In the genomic region with DNA sequence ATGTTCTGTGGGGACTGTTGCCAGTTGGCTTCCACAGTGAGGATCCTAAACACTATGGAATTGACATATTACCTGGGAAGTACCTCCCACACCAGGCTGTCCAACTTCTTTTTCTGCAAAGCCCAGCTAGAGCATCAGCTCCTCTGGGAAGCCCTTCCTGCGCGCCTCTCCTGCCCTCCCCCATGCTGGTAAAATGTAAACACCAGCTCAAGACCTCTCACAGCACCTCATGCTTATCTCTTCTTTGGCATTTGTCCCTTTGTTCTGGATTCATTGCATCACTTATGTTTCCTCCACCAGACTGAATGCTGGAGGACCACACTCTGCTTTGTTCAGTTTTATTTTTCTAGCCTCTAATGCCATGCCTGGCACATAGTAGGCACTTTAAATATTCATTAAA, we compare ENCODE assay signal across 25 cellular contexts.
"Had no signal": no experiment of that assay in that cellular context is flagged by ENCODE, and none has a peak within 500 bp of the region (broad histone marks: within the 10 kb centered on the region; RNA-seq: fewer than 3 reads in every experiment).

No MANE protein-coding gene starts in this region.

- H3K36me3 Mint-ChIP-seq: natural killer cell treated with Interleukin-12 subunit alpha and Interleukin-12 subunit beta and Interleukin-15 and Interleukin-18, amount 100 ng/mL, for 72 hours; stimulated activated naive B cell treated with anti-CD40 and anti-IgM and Interleukin-4, amounts not matched to agents 10 μg/mL and 1 μg/mL and 100 μg/mL, for 72 hours; WTC11 had no signal

- H3K4me1 ChIP-seq: lower lobe of right lung, right atrium auricular region, stomach, thyroid gland, upper lobe of right lung had no signal

- H3K27me3 Mint-ChIP-seq: activated CD4-positive, alpha-beta memory T cell treated with anti-CD3 and anti-CD28 coated beads, Interleukin-2, amount 10 ng/mL, durations not matched to agents 7 days and 5 days; activated CD4-positive, alpha-beta T cell treated with anti-CD3 and anti-CD28 coated beads, Interleukin-2, amount 10 ng/mL, durations not matched to agents 7 days and 5 days; activated T-cell treated with anti-CD3 and anti-CD28 coated beads, Interleukin-2, amount 50 U/mL, for 24 hours; natural killer cell treated with Interleukin-12 subunit alpha and Interleukin-12 subunit beta and Interleukin-15 and Interleukin-18, amount 100 ng/mL, for 72 hours; stimulated activated naive B cell treated with anti-CD40 and anti-IgM and Interleukin-4, amounts not matched to agents 10 μg/mL and 1 μg/mL and 100 μg/mL, for 72 hours had no signal

- H3K9me3 Mint-ChIP-seq: activated CD4-positive, alpha-beta memory T cell treated with anti-CD3 and anti-CD28 coated beads, Interleukin-2, amount 10 ng/mL, durations not matched to agents 7 days and 5 days; activated CD4-positive, alpha-beta T cell treated with anti-CD3 and anti-CD28 coated beads, Interleukin-2, amount 10 ng/mL, durations not matched to agents 7 days and 5 days; activated T-cell treated with anti-CD3 and anti-CD28 coated beads, Interleukin-2, amount 50 U/mL, for 24 hours; natural killer cell treated with Interleukin-12 subunit alpha and Interleukin-12 subunit beta and Interleukin-15 and Interleukin-18, amount 100 ng/mL, for 72 hours; stimulated activated naive B cell treated with anti-CD40 and anti-IgM and Interleukin-4, amounts not matched to agents 10 μg/mL and 1 μg/mL and 100 μg/mL, for 72 hours; WTC11 had no signal

- H3K4me1 Mint-ChIP-seq: activated CD4-positive, alpha-beta memory T cell treated with anti-CD3 and anti-CD28 coated beads, Interleukin-2, amount 10 ng/mL, durations not matched to agents 7 days and 5 days; activated CD4-positive, alpha-beta T cell treated with anti-CD3 and anti-CD28 coated beads, Interleukin-2, amount 10 ng/mL, durations not matched to agents 7 days and 5 days; stimulated activated naive B cell treated with anti-CD40 and anti-IgM and Interleukin-4, amounts not matched to agents 10 μg/mL and 1 μg/mL and 100 μg/mL, for 72 hours had no signal

- H3K4me3 Mint-ChIP-seq: activated CD4-positive, alpha-beta memory T cell treated with anti-CD3 and anti-CD28 coated beads, Interleukin-2, amount 10 ng/mL, durations not matched to agents 7 days and 5 days; activated CD4-positive, alpha-beta T cell treated with anti-CD3 and anti-CD28 coated beads, Interleukin-2, amount 10 ng/mL, durations not matched to agents 7 days and 5 days; activated T-cell treated with anti-CD3 and anti-CD28 coated beads, Interleukin-2, amount 50 U/mL, for 24 hours; natural killer cell treated with Interleukin-12 subunit alpha and Interleukin-12 subunit beta and Interleukin-15 and Interleukin-18, amount 100 ng/mL, for 72 hours; stimulated activated naive B cell treated with anti-CD40 and anti-IgM and Interleukin-4, amounts not matched to agents 10 μg/mL and 1 μg/mL and 100 μg/mL, for 72 hours; WTC11 had no signal

- H3K27ac ChIP-seq: lower lobe of right lung, right atrium auricular region, stomach, thyroid gland, upper lobe of right lung had no signal

- H3K4me3 ChIP-seq: lower lobe of right lung, right atrium auricular region, smooth muscle cell, stomach, thyroid gland, upper lobe of right lung had no signal

- H3K9me3 ChIP-seq: lower lobe of right lung, right atrium auricular region, stomach, thyroid gland, upper lobe of right lung had no signal

- H3K36me3 ChIP-seq: lower lobe of right lung, right atrium auricular region, stomach, thyroid gland, upper lobe of right lung had no signal

- DNase-seq: activated CD4-positive, alpha-beta memory T cell treated with anti-CD3 and anti-CD28 coated beads, Interleukin-2, amount 10 ng/mL, durations not matched to agents 7 days and 5 days; activated CD4-positive, alpha-beta T cell treated with anti-CD3 and anti-CD28 coated beads for 1 hour; activated CD4-positive, alpha-beta T cell treated with anti-CD3 and anti-CD28 coated beads, Interleukin-2, amount 10 ng/mL, durations not matched to agents 7 days and 5 days; activated CD8-positive, alpha-beta memory T cell treated with anti-CD3 and anti-CD28 coated beads, Interleukin-2, amount 50 U/mL, for 48 hours; activated gamma-delta T cell treated with Interleukin-2 at 50 U/mL for 16 hours; activated naive CD4-positive, alpha-beta T cell treated with anti-CD3 and anti-CD28 coated beads, Interleukin-2, amount 50 U/mL, for 16 hours; activated T-cell treated with anti-CD3 and anti-CD28 coated beads, Interleukin-2, amount 50 U/mL, for 24 hours; amygdala; central memory CD4-positive, alpha-beta T cell; foreskin fibroblast; head of caudate nucleus; kidney glomerular epithelial cell; lower lobe of right lung; mesenchymal stem cell; stimulated activated CD4-positive, alpha-beta T cell treated with anti-CD3 and anti-CD28 coated beads, Interleukin-15, amount 100 ng/mL, for 24 hours; stimulated activated CD4-positive, alpha-beta T cell treated with anti-CD3 and anti-CD28 coated beads, Interleukin-2, amount 100 ng/mL, for 24 hours; stimulated activated naive B cell treated with anti-CD40 and anti-IgM and Interleukin-4, amounts not matched to agents 10 μg/mL and 1 μg/mL and 100 μg/mL, for 72 hours; stomach; T1000; thyroid gland; upper lobe of right lung had no signal

- H3K27ac Mint-ChIP-seq: activated CD4-positive, alpha-beta memory T cell treated with anti-CD3 and anti-CD28 coated beads, Interleukin-2, amount 10 ng/mL, durations not matched to agents 7 days and 5 days; activated CD4-positive, alpha-beta T cell treated with anti-CD3 and anti-CD28 coated beads, Interleukin-2, amount 10 ng/mL, durations not matched to agents 7 days and 5 days; activated T-cell treated with anti-CD3 and anti-CD28 coated beads, Interleukin-2, amount 50 U/mL, for 24 hours; natural killer cell treated with Interleukin-12 subunit alpha and Interleukin-12 subunit beta and Interleukin-15 and Interleukin-18, amount 100 ng/mL, for 72 hours; stimulated activated naive B cell treated with anti-CD40 and anti-IgM and Interleukin-4, amounts not matched to agents 10 μg/mL and 1 μg/mL and 100 μg/mL, for 72 hours; WTC11 had no signal

- H3K27me3 ChIP-seq: right atrium auricular region, stomach, thyroid gland, upper lobe of right lung had no signal
